ENCODE assay signal across 31 cellular contexts in genomic region chr6:41009669-41010068, GRCh38. TPM values are rescaled to one million over a fixed set of nuclear protein-coding genes. Genes with fewer than 3 reads are reported as not detected.
A peak's percentile ranks its signal among the peaks of the same experiment; 100 is the strongest.
DNase-seq lines count a peak whose midpoint lies in the region; ATAC-seq, FAIRE-seq and TF ChIP-seq lines count a peak whose summit lies in the region.
"Had no signal": no experiment of that assay in that cellular context is flagged by ENCODE, and none has a peak within 500 bp of the region (broad histone marks: within the 10 kb centered on the region; RNA-seq: fewer than 3 reads in every experiment).

No MANE protein-coding gene starts in this region.

- H2BK120ac ChIP-seq in mesendoderm (ENCODE audit: low read depth, low read length) = no peak overlapping the region

- H3K79me1 ChIP-seq in mesendoderm (ENCODE audit: low read length) = no peaks in the 10 kb centered on the region

- in situ Hi-C loops in HepG2 (cut with HindIII; ENCODE audit: extremely low pct_ligation_motif_present, low pct_unique_long_range_greater_than_20kb) = no loop called here
- in situ Hi-C loops in Panc1 (cut with HindIII; ENCODE audit: low pct_unique_long_range_greater_than_20kb, low sequenced_read_pairs) = no loop called here

- H3K23ac ChIP-seq in mesendoderm (ENCODE audit: low read length) = no peak overlapping the region

- no peak overlapping the region for H2BK5ac ChIP-seq in mesendoderm (ENCODE audit: low read length)

- TF ChIP-seq POLR2A in HepG2 (IDR thresholded peaks at IDR 0.05; ENCODE audit: insufficient read depth in 1 of 2, low read depth in 2 of 2, low read length in 2 of 2) = no peak
- no peak for TF ChIP-seq POLR2A in right lobe of liver (IDR thresholded peaks at IDR 0.05)
- TF ChIP-seq POLR2A in breast epithelium (IDR thresholded peaks at IDR 0.05) = no peak

- 94% methylated on average over 1 of the region's 1 CpG for WGBS in HepG2 (ENCODE audit: low lambda C conversion rate)
- WGBS in right lobe of liver (ENCODE audit: insufficient coverage, low coverage, low lambda C conversion rate, missing lambda C conversion rate) = 100% methylated on average over 1 of the region's 1 CpG
- no CpG with 5 or more reads among the region's 1 CpG for WGBS in mesendoderm (ENCODE audit: extremely low coverage, insufficient coverage, low lambda C conversion rate)

- H3K36me3 ChIP-seq in HepG2 (replicated peaks in 1 of 2; ENCODE audit: control insufficient read depth in 1 of 2, insufficient read depth in 2 of 2, low read length in 2 of 2) = no peaks in the 10 kb centered on the region
- H3K36me3 ChIP-seq in right lobe of liver = no peaks in the 10 kb centered on the region
- no peaks in the 10 kb centered on the region for H3K36me3 ChIP-seq in Panc1 (ENCODE audit: control insufficient read depth, insufficient read depth, low read length)
- H3K36me3 ChIP-seq in mesendoderm (ENCODE audit: control insufficient read depth, insufficient read depth, low read length) = no peaks in the 10 kb centered on the region
- H3K36me3 ChIP-seq in breast epithelium = no peaks in the 10 kb centered on the region
- H3K36me3 ChIP-seq: BE2C, BLaER1 had no signal

- no peak overlapping the region for H2AFZ ChIP-seq in HepG2 (ENCODE audit: low read length)

- POLR2A ChIA-PET in HepG2 (lab: Yijun Ruan, JAX) (interaction anchor here (1.7 kb wide), 1 partner anchor 56 kb away, joined by 4 read pairs; no protein-coding TSS in a partner anchor), Panc1 (lab: Charles Lee) (no interaction called here)

- no peak overlapping the region for H3K4me3 ChIP-seq in HepG2 (replicated peaks in 1 of 3; ENCODE audit: insufficient read depth in 1 of 3, low read depth in 2 of 3, low read length in 3 of 3)
- no peak overlapping the region for H3K4me3 ChIP-seq in right lobe of liver
- no peak overlapping the region for H3K4me3 ChIP-seq in Panc1 (ENCODE audit: low read depth in 2 of 2, low read length in 2 of 2)
- no peak overlapping the region for H3K4me3 ChIP-seq in mesendoderm (ENCODE audit: low read length)
- H3K4me3 ChIP-seq in breast epithelium = no peak overlapping the region
- H3K4me3 ChIP-seq: BLaER1, GM12878 had no signal

- H3K4me2 ChIP-seq in HepG2 (ENCODE audit: low read depth, low read length) (no peak overlapping the region), mesendoderm (ENCODE audit: low read length) (no peak overlapping the region)
- H3K4me2 ChIP-seq: BLaER1 had no signal

- FAIRE-seq in HepG2 (lab: Jason Lieb, UNC) = no peak
- FAIRE-seq: GM12878, GM12892, GM18507 had no signal

- no peak for TF ChIP-seq EP300 in HepG2 (IDR thresholded peaks at IDR 0.05; ENCODE audit: low read depth in 2 of 2, low read length in 2 of 2)
- TF ChIP-seq EP300 in HepG2 (CRISPR knock-in tag; IDR thresholded peaks at IDR 0.05; ENCODE audit: borderline replicate concordance) = no peak

- H3K27ac ChIP-seq in HepG2 (ENCODE audit: extremely low read length, insufficient read depth, low read length) (no peak overlapping the region), right lobe of liver (no peak overlapping the region), Panc1 (ENCODE audit: low read length) (peak overlapping the region; percentile 71; the same call in 1 of the 2 replicates), mesendoderm (ENCODE audit: low read depth, low read length) (no peak overlapping the region), breast epithelium (no peak overlapping the region)
- H3K27ac ChIP-seq: 22Rv1, BLaER1 had no signal

- H3K9me3 ChIP-seq in HepG2 (ENCODE audit: low read length) = no peaks in the 10 kb centered on the region
- H3K9me3 ChIP-seq in right lobe of liver = no peaks in the 10 kb centered on the region
- H3K9me3 ChIP-seq in Panc1 (ENCODE audit: control insufficient read depth, insufficient read depth, low read depth, low read length) = no peaks in the 10 kb centered on the region
- H3K9me3 ChIP-seq in breast epithelium = no peaks in the 10 kb centered on the region
- H3K9me3 ChIP-seq: BE2C, BLaER1 had no signal

- H3K9ac ChIP-seq in HepG2 (ENCODE audit: insufficient read depth, low read depth, low read length) = no peak overlapping the region
- H3K9ac ChIP-seq in mesendoderm (ENCODE audit: low read length) = no peak overlapping the region
- H3K9ac ChIP-seq: BLaER1 had no signal

- no peak for TF ChIP-seq RAD21 in HepG2 (CRISPR knock-in tag; IDR thresholded peaks at IDR 0.05)

- H4K5ac ChIP-seq in mesendoderm (ENCODE audit: low read length) = no peak overlapping the region

- no peak for DNase-seq in HepG2 (ENCODE audit: low spot score)
- DNase-seq in right lobe of liver = no peak
- DNase-seq in Panc1 (ENCODE audit: low read depth, low spot score) = no peak
- DNase-seq in mesendoderm = no peak
- no peak for DNase-seq in breast epithelium (ENCODE audit: low spot score in 2 of 2)
- DNase-seq: ACHN; BE2C; C1 segment of cervical spinal cord; CD4-positive, alpha-beta memory T cell; CD4-positive, CD25-positive, alpha-beta regulatory T cell; CD8-positive, alpha-beta memory T cell; COR-L47; DMS 273 treated with DMSO at 0.1 percent for 48 hours; DMS153; DMS53; DMS79; DND-41; EL; GDM1 had no signal

- H3K27me3 ChIP-seq in HepG2 (ENCODE audit: control insufficient read depth in 1 of 2, insufficient read depth in 2 of 2, low read length in 2 of 2) = no peaks in the 10 kb centered on the region; a peak in 1 of 5 replicates
- H3K27me3 ChIP-seq in right lobe of liver = no peaks in the 10 kb centered on the region
- no peaks in the 10 kb centered on the region for H3K27me3 ChIP-seq in Panc1 (ENCODE audit: control insufficient read depth, insufficient read depth, low read length)
- H3K27me3 ChIP-seq in mesendoderm (ENCODE audit: insufficient read depth, low read length, poor library complexity) = no peaks in the 10 kb centered on the region
- H3K27me3 ChIP-seq in breast epithelium = no peaks in the 10 kb centered on the region
- H3K27me3 ChIP-seq: BLaER1 had no signal

- H3K79me2 ChIP-seq in HepG2 (ENCODE audit: insufficient read depth, low read length) (no peaks in the 10 kb centered on the region), mesendoderm (ENCODE audit: control insufficient read depth, insufficient read depth, low read length) (no peaks in the 10 kb centered on the region)

- peaks cover 49% of the 10 kb centered on the region for H3K4me1 ChIP-seq in HepG2 (ENCODE audit: insufficient read depth, low read length)
- peaks cover 0 to 39% (median 16%) of the 10 kb centered on the region in 4 donors for H3K4me1 ChIP-seq in right lobe of liver
- H3K4me1 ChIP-seq in Panc1 (ENCODE audit: control insufficient read depth, insufficient read depth, low read length) = no peaks in the 10 kb centered on the region; the same call in none of the 2 replicates
- H3K4me1 ChIP-seq in mesendoderm (ENCODE audit: control insufficient read depth, low read depth, low read length) = no peaks in the 10 kb centered on the region
- H3K4me1 ChIP-seq in breast epithelium = no peaks in the 10 kb centered on the region
- H3K4me1 ChIP-seq: BE2C had no signal

- H2BK15ac ChIP-seq in mesendoderm (replicated peaks; ENCODE audit: low read depth) = no peak overlapping the region

- H3K18ac ChIP-seq in mesendoderm (ENCODE audit: low read length) = peak overlapping the region; percentile 41

- no peak overlapping the region for H3K4ac ChIP-seq in mesendoderm (ENCODE audit: low read depth, low read length)

- H2AK5ac ChIP-seq in mesendoderm (ENCODE audit: low read length) = no peak overlapping the region

- no peak overlapping the region for H3K56ac ChIP-seq in mesendoderm (ENCODE audit: low read length)

- TF ChIP-seq CTCF in HepG2 (CRISPR knock-in tag; IDR thresholded peaks at IDR 0.05) (no peak), right lobe of liver (IDR thresholded peaks at IDR 0.05) (no peak), Panc1 (IDR thresholded peaks at IDR 0.05) (no peak), breast epithelium (IDR thresholded peaks at IDR 0.05) (no peak)

- intact Hi-C loops in HepG2 (cut with micrococcal nuclease; ENCODE audit: unreplicated experiment) (no loop called here), right lobe of liver (cut with DNase I) (loop anchor here in 1 of 2 donors (10.0 kb wide), 1 partner anchor 55 kb away; no protein-coding TSS in a partner anchor), Panc1 (cut with micrococcal nuclease; ENCODE audit: unreplicated experiment) (loop anchor here (5.0 kb wide), 1 partner anchor 102 kb away; no protein-coding TSS in a partner anchor), breast epithelium (cut with DNase I; ENCODE audit: low total_unique reads) (no loop called here)

- H4K20me1 ChIP-seq in HepG2 (ENCODE audit: insufficient read depth, low read length) = no peaks in the 10 kb centered on the region
- H4K20me1 ChIP-seq: BLaER1 had no signal

- no peak for ATAC-seq in HepG2
- ATAC-seq in right lobe of liver = no peak
- ATAC-seq in Panc1 = no peak
- no peak for ATAC-seq in GM21528 (IDR thresholded peaks at IDR 0.05; ENCODE audit: low FRiP score, unreplicated experiment)
- ATAC-seq: GM12878 had no signal

- BruUV-seq in HepG2 (replicated peaks; lab: Mats Ljungman, UMichigan) (no TSS peak), Panc1 (replicated peaks; lab: Mats Ljungman, UMichigan) (no TSS peak)

- no peak overlapping the region for H4K8ac ChIP-seq in mesendoderm (ENCODE audit: low read depth, low read length)

- CTCF ChIA-PET in HepG2 (lab: Yijun Ruan, JAX; ENCODE audit: low intra/inter-chr PET ratio, low total read pairs) (no interaction called here), Panc1 (lab: Charles Lee) (no interaction called here)

RNA-seq across cellular contexts. Expression of gene UNC5CL, which starts 29.4 kb away (rescaled TPM):
- total RNA-seq in HepG2 (2016; rRNA removed; fragmentation: Illumina TruSeq; extraction: Trizol) (0.87 and 2.4 TPM in 2 replicates), right lobe of liver (10 to 100 TPM in 4 of 6 experiments, 1 to 10 TPM in 2; 5.0 to 35.7 (median 13.5) TPM), Panc1 (2021; ENCODE audit: unreplicated experiment) (0.36 TPM), breast epithelium (1 to 10 TPM; 1.1 to 2.0 (median 1.8) TPM)
- 0.26 and 0.30 TPM in 2 replicates for total RNA-seq in HepG2 (2016; cell fraction: cytosol; rRNA removed; fragmentation: Illumina TruSeq; extraction: Trizol; ENCODE audit: low read depth)
- total RNA-seq in HepG2 (2016; cell fraction: insoluble cytoplasmic fraction; rRNA removed; fragmentation: Illumina TruSeq; extraction: Trizol) = 1.1 and 2.3 TPM in 2 replicates
- 0.55 and 0.80 TPM in 2 replicates for total RNA-seq in HepG2 (2016; cell fraction: membrane; rRNA removed; fragmentation: Illumina TruSeq; extraction: Trizol)
- 3.5 and 4.1 TPM in 2 replicates for total RNA-seq in HepG2 (2016; cell fraction: nucleus; rRNA removed; fragmentation: Illumina TruSeq; extraction: Trizol)
- polyA plus RNA-seq in HepG2 (2011; rRNA removed) = 2.5 TPM in 2 replicates
- polyA plus RNA-seq in HepG2 (2011; cell fraction: cytosol; rRNA removed) = 1.00 and 1.4 TPM in 2 replicates
- 15.4 and 20.4 TPM in 2 replicates for polyA plus RNA-seq in HepG2 (2011; cell fraction: nucleus; rRNA removed)
- polyA plus RNA-seq in HepG2 (2012) = 2.4 and 2.5 TPM in 2 replicates
- polyA plus RNA-seq in HepG2 (2016; cell fraction: cytosol; fragmentation: Illumina TruSeq; extraction: Trizol; ENCODE audit: low read depth) = 0.23 and 0.29 TPM in 2 replicates
- 0.71 and 0.86 TPM in 2 replicates for polyA plus RNA-seq in HepG2 (2016; cell fraction: insoluble cytoplasmic fraction; fragmentation: Illumina TruSeq; extraction: Trizol; ENCODE audit: low read depth)
- polyA plus RNA-seq in HepG2 (2016; cell fraction: membrane; fragmentation: Illumina TruSeq; extraction: Trizol; ENCODE audit: low read depth) = 0.43 and 0.89 TPM in 2 replicates
- polyA plus RNA-seq in HepG2 (2016; cell fraction: nucleus; fragmentation: Illumina TruSeq; extraction: Trizol; ENCODE audit: insufficient read depth, low read depth) = 9.8 and 11.9 TPM in 2 replicates
- 1.6 TPM in 1 of 2 replicates, not detected in the other for polyA minus RNA-seq in HepG2 (2011; rRNA and poly(A)+ RNA removed; ENCODE audit: low replicate concordance)
- polyA minus RNA-seq in HepG2 (2011; cell fraction: cytosol; rRNA and poly(A)+ RNA removed) = 0.35 TPM in 1 of 2 replicates, not detected in the other
- 2.5 and 4.4 TPM in 2 replicates for polyA minus RNA-seq in HepG2 (2011; cell fraction: nucleus; rRNA and poly(A)+ RNA removed)
- polyA plus RNA-seq in Panc1 (2012; ENCODE audit: insufficient read length) = 0.67 TPM
- polyA plus RNA-seq in mesendoderm (2013, experiment 1 of 2) = 0.53 TPM
- 0.42 TPM for polyA plus RNA-seq in mesendoderm (2013, experiment 2 of 2)
- total RNA-seq: A172 had no signal

RNA-seq across cellular contexts. Expression of gene TSPO2, which starts 32.6 kb away (rescaled TPM):
- total RNA-seq in HepG2 (2016; rRNA removed; fragmentation: Illumina TruSeq; extraction: Trizol) = not detected in 2 replicates
- total RNA-seq in HepG2 (2016; cell fraction: cytosol; rRNA removed; fragmentation: Illumina TruSeq; extraction: Trizol; ENCODE audit: low read depth) = not detected in 2 replicates
- 0.21 and 0.28 TPM in 2 replicates for total RNA-seq in HepG2 (2016; cell fraction: insoluble cytoplasmic fraction; rRNA removed; fragmentation: Illumina TruSeq; extraction: Trizol)
- not detected in 2 replicates for total RNA-seq in HepG2 (2016; cell fraction: membrane; rRNA removed; fragmentation: Illumina TruSeq; extraction: Trizol)
- not detected in 2 replicates for total RNA-seq in HepG2 (2016; cell fraction: nucleus; rRNA removed; fragmentation: Illumina TruSeq; extraction: Trizol)
- polyA plus RNA-seq in HepG2 (2011; rRNA removed) = 0.14 and 0.55 TPM in 2 replicates
- polyA plus RNA-seq in HepG2 (2011; cell fraction: cytosol; rRNA removed) = 0.14 and 0.51 TPM in 2 replicates
- polyA plus RNA-seq in HepG2 (2011; cell fraction: nucleus; rRNA removed) = 0.16 TPM in 1 of 2 replicates, not detected in the other
- polyA plus RNA-seq in HepG2 (2012) = 0.25 TPM in 1 of 2 replicates, not detected in the other
- not detected in 2 replicates for polyA plus RNA-seq in HepG2 (2016; cell fraction: cytosol; fragmentation: Illumina TruSeq; extraction: Trizol; ENCODE audit: low read depth)
- polyA plus RNA-seq in HepG2 (2016; cell fraction: insoluble cytoplasmic fraction; fragmentation: Illumina TruSeq; extraction: Trizol; ENCODE audit: low read depth) = not detected in 2 replicates
- not detected in 2 replicates for polyA plus RNA-seq in HepG2 (2016; cell fraction: membrane; fragmentation: Illumina TruSeq; extraction: Trizol; ENCODE audit: low read depth)
- polyA plus RNA-seq in HepG2 (2016; cell fraction: nucleus; fragmentation: Illumina TruSeq; extraction: Trizol; ENCODE audit: insufficient read depth, low read depth) = not detected in 2 replicates
- 0.72 TPM in 1 of 2 replicates, not detected in the other for polyA minus RNA-seq in HepG2 (2011; rRNA and poly(A)+ RNA removed; ENCODE audit: low replicate concordance)
- polyA minus RNA-seq in HepG2 (2011; cell fraction: cytosol; rRNA and poly(A)+ RNA removed) = not detected in 2 replicates
- not detected in 2 replicates for polyA minus RNA-seq in HepG2 (2011; cell fraction: nucleus; rRNA and poly(A)+ RNA removed)
- under 1 TPM; 0.22 to 0.86 (median 0.52) TPM for total RNA-seq in right lobe of liver
- total RNA-seq in Panc1 (2021; ENCODE audit: unreplicated experiment) = not detected
- not detected for polyA plus RNA-seq in Panc1 (2012; ENCODE audit: insufficient read length)
- polyA plus RNA-seq in mesendoderm (2013, experiment 1 of 2) = not detected
- not detected for polyA plus RNA-seq in mesendoderm (2013, experiment 2 of 2)
- not detected for total RNA-seq in breast epithelium
- total RNA-seq: A172; A673; CD4-positive, alpha-beta memory T cell; CD4-positive, CD25-positive, alpha-beta regulatory T cell; CD8-positive, alpha-beta memory T cell; Daoy; G401; GM12878 had no signal
- polyA plus RNA-seq: AG04450; CD14-positive monocyte; CD4-positive, alpha-beta memory T cell; CD4-positive, CD25-positive, alpha-beta regulatory T cell; CD8-positive, alpha-beta memory T cell; GM12878 had no signal

RNA-seq across cellular contexts. Expression of gene APOBEC2, which starts 43.3 kb away (rescaled TPM):
- total RNA-seq in HepG2 (2016; rRNA removed; fragmentation: Illumina TruSeq; extraction: Trizol) (0.09 and 0.35 TPM in 2 replicates), right lobe of liver (not detected), Panc1 (2021; ENCODE audit: unreplicated experiment) (not detected), breast epithelium (not detected)
- total RNA-seq in HepG2 (2016; cell fraction: cytosol; rRNA removed; fragmentation: Illumina TruSeq; extraction: Trizol; ENCODE audit: low read depth) = not detected in 2 replicates
- 0.09 and 0.33 TPM in 2 replicates for total RNA-seq in HepG2 (2016; cell fraction: insoluble cytoplasmic fraction; rRNA removed; fragmentation: Illumina TruSeq; extraction: Trizol)
- not detected in 2 replicates for total RNA-seq in HepG2 (2016; cell fraction: membrane; rRNA removed; fragmentation: Illumina TruSeq; extraction: Trizol)
- not detected in 2 replicates for total RNA-seq in HepG2 (2016; cell fraction: nucleus; rRNA removed; fragmentation: Illumina TruSeq; extraction: Trizol)
- polyA plus RNA-seq in HepG2 (2011; rRNA removed) = not detected in 2 replicates
- polyA plus RNA-seq in HepG2 (2011; cell fraction: cytosol; rRNA removed) = 0.08 and 0.10 TPM in 2 replicates
- not detected in 2 replicates for polyA plus RNA-seq in HepG2 (2011; cell fraction: nucleus; rRNA removed)
- 0.28 and 0.79 TPM in 2 replicates for polyA plus RNA-seq in HepG2 (2012)
- polyA plus RNA-seq in HepG2 (2016; cell fraction: cytosol; fragmentation: Illumina TruSeq; extraction: Trizol; ENCODE audit: low read depth) = not detected in 2 replicates
- polyA plus RNA-seq in HepG2 (2016; cell fraction: insoluble cytoplasmic fraction; fragmentation: Illumina TruSeq; extraction: Trizol; ENCODE audit: low read depth) = 0.44 TPM in 1 of 2 replicates, not detected in the other
- polyA plus RNA-seq in HepG2 (2016; cell fraction: membrane; fragmentation: Illumina TruSeq; extraction: Trizol; ENCODE audit: low read depth) = not detected in 2 replicates
- polyA plus RNA-seq in HepG2 (2016; cell fraction: nucleus; fragmentation: Illumina TruSeq; extraction: Trizol; ENCODE audit: insufficient read depth, low read depth) = not detected in 2 replicates
- polyA minus RNA-seq in HepG2 (2011; rRNA and poly(A)+ RNA removed; ENCODE audit: low replicate concordance) = not detected in 2 replicates
- not detected in 2 replicates for polyA minus RNA-seq in HepG2 (2011; cell fraction: cytosol; rRNA and poly(A)+ RNA removed)
- polyA minus RNA-seq in HepG2 (2011; cell fraction: nucleus; rRNA and poly(A)+ RNA removed) = 0.64 TPM in 1 of 2 replicates, not detected in the other
- polyA plus RNA-seq in Panc1 (2012; ENCODE audit: insufficient read length) = not detected
- polyA plus RNA-seq in mesendoderm (2013, experiment 1 of 2) = not detected
- not detected for polyA plus RNA-seq in mesendoderm (2013, experiment 2 of 2)
- total RNA-seq: A172; A673; CD4-positive, alpha-beta memory T cell; CD4-positive, CD25-positive, alpha-beta regulatory T cell; CD8-positive, alpha-beta memory T cell; Daoy; G401; GM12878 had no signal
- polyA plus RNA-seq: AG04450; CD8-positive, alpha-beta memory T cell had no signal
